Comparison of ENCODE assay signal across 11 cellular contexts in the genomic region with DNA sequence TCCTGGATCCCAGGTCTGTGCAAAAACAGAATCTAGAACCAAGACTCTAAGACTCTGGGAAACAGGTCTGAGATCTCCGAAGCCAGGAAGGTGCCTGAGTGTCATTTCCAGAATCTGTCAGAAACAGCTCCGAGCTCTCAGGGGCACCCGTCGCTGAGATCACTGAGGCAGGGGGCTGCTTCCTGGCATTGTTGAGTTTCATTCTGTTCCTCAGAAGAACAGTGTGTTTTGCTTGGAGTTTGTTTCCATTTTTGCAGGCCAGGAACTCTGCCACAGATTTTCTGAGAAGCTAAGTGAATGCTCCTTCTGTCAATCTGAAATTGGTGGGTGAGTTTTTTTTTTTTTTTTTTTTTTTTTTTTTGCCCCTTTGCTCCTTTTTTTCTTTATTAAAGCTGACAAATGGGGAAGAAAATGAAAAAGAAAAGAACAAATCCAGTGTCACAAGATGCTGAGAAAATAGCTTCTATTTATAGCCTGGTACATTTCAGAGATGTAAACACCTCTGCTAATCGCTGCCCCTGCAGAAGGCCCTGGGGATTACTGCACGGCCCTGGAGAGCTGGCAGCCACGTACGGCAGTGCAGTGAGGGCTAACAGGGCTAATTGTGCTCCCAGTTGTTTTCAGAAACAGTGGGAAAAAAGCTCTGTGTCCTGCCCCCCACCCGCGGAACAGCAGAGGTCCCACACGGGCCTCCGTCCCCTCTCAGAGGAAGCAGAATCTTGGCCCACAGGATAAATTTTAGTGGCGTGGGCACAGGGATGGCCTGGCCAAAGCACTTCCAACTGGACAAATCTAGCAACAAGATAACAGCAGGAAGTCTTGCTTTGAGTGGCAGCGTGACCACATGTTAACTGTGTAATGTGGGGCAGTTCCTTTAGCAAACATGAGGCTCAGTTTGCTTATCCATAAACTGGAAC.
DNase-seq lines count a peak whose midpoint lies in the region; FAIRE-seq and TF ChIP-seq lines count a peak whose summit lies in the region.
"Had no signal": no experiment of that assay in that cellular context is flagged by ENCODE, and none has a peak within 500 bp of the region (broad histone marks: within the 10 kb centered on the region; RNA-seq: fewer than 3 reads in every experiment).

No MANE protein-coding gene starts in this region.

- peak; percentile 57 for TF ChIP-seq EP300 in esophagus muscularis mucosa (IDR thresholded peaks at IDR 0.05)

- peaks cover 17 to 24% (median 20%) of the 10 kb centered on the region in 4 donors for H3K4me1 ChIP-seq in esophagus muscularis mucosa
- peaks cover 0 to 6% of the 10 kb centered on the region in 2 donors for H3K4me1 ChIP-seq in kidney (ENCODE audit: control insufficient read depth in 1 of 2, insufficient read depth in 1 of 2, low read depth in 1 of 2, low read length in 2 of 2)

- no peaks in the 10 kb centered on the region for H3K27me3 ChIP-seq in esophagus muscularis mucosa
- no peaks in the 10 kb centered on the region for H3K27me3 ChIP-seq in MG63

- H3K36me3 ChIP-seq in esophagus muscularis mucosa (no peaks in the 10 kb centered on the region), kidney (ENCODE audit: control insufficient read depth in 1 of 2, insufficient read depth in 2 of 2, low read length in 2 of 2) (no peaks in the 10 kb centered on the region), MG63 (no peaks in the 10 kb centered on the region)

- peak overlapping the region; percentile 92 for H3K27ac Mint-ChIP-seq in osteocyte (ENCODE audit: unreplicated experiment)
- H3K27ac Mint-ChIP-seq: CD4-positive, alpha-beta memory T cell; nephron had no signal

- H3K9me3 Mint-ChIP-seq in osteocyte (ENCODE audit: unreplicated experiment): peaks cover 10% of the 10 kb centered on the region

- DNase-seq in EH (ENCODE audit: low read depth): peak; percentile 50
- peak; percentile 65 for DNase-seq in NCI-H345 (lab: John Stamatoyannopoulos, UW)
- DNase-seq in esophagus muscularis mucosa (ENCODE audit: extremely low spot score): no peak
- no peak for DNase-seq in osteocyte (ENCODE audit: extremely low spot score, unreplicated experiment)
- DNase-seq in activated naive CD4-positive, alpha-beta T cell treated with Interleukin-2 at 50 U/mL for 16 hours: no peak
- DNase-seq in kidney: no peak
- no peak for DNase-seq in activated CD8-positive, alpha-beta memory T cell treated with anti-CD3 and anti-CD28 coated beads for 24 hours
- DNase-seq in MG63: no peak
- DNase-seq: CD4-positive, alpha-beta memory T cell had no signal

- no peak for TF ChIP-seq CTCF in esophagus muscularis mucosa (IDR thresholded peaks at IDR 0.05)
- TF ChIP-seq CTCF in osteocyte (IDR thresholded peaks at IDR 0.05): no peak
- no peak for TF ChIP-seq CTCF in kidney (IDR thresholded peaks at IDR 0.05; ENCODE audit: borderline replicate concordance, extremely low read depth, insufficient read depth)

- no peak for FAIRE-seq in kidney (lab: Jason Lieb, UNC)
- FAIRE-seq: TTC549 had no signal

- no peak overlapping the region for H3K4me3 Mint-ChIP-seq in osteocyte (ENCODE audit: unreplicated experiment)
- H3K4me3 Mint-ChIP-seq: CD4-positive, alpha-beta memory T cell; nephron had no signal

- no peaks in the 10 kb centered on the region for H3K27me3 Mint-ChIP-seq in osteocyte (ENCODE audit: unreplicated experiment)

- no peak overlapping the region for H3K9ac ChIP-seq in kidney (ENCODE audit: low read length in 2 of 2)

- WGBS in esophagus muscularis mucosa: 31% methylated on average over 13 of the region's 14 CpGs

- intact Hi-C loops in esophagus muscularis mucosa (cut with DNase I): loop anchor here (5.0 kb wide), 1 partner anchor 73 kb away; no protein-coding TSS in a partner anchor
- intact Hi-C loops in kidney (cut with DNase I): no loop called here

- H3K36me3 Mint-ChIP-seq in osteocyte (ENCODE audit: unreplicated experiment): peaks cover 2% of the 10 kb centered on the region
- H3K36me3 Mint-ChIP-seq: CD4-positive, alpha-beta memory T cell had no signal

- no peak overlapping the region for H3K4me3 ChIP-seq in esophagus muscularis mucosa
- H3K4me3 ChIP-seq in kidney (ENCODE audit: low read length in 2 of 2): no peak overlapping the region
- H3K4me3 ChIP-seq in MG63: no peak overlapping the region

- peaks cover 30% of the 10 kb centered on the region for H3K4me1 Mint-ChIP-seq in osteocyte (ENCODE audit: unreplicated experiment)
- H3K4me1 Mint-ChIP-seq: CD4-positive, alpha-beta memory T cell; nephron had no signal

- H3K9me3 ChIP-seq in esophagus muscularis mucosa (no peaks in the 10 kb centered on the region), kidney (ENCODE audit: control insufficient read depth in 1 of 2, low read length in 2 of 2) (no peaks in the 10 kb centered on the region), MG63 (no peaks in the 10 kb centered on the region)

- H3K27ac ChIP-seq in esophagus muscularis mucosa (replicated peaks in 1 of 4) (peak overlapping the region; percentile 81 to 87 (median 84)), kidney (ENCODE audit: low read depth in 2 of 2, low read length in 2 of 2) (peak overlapping the region in 1 of 2 donors; percentile 67)

- no peak for TF ChIP-seq POLR2A in esophagus muscularis mucosa (IDR thresholded peaks at IDR 0.05; ENCODE audit: low read depth)

Comparison
In these comparisons a context has a peak if more than half of its experiments do, and no peak if none do; other contexts are left out.
1. DNase-seq: peak in EH (single experiment) and NCI-H345 (single experiment); none in esophagus muscularis mucosa (single experiment), osteocyte (single experiment), activated naive CD4-positive, alpha-beta T cell treated with Interleukin-2 at 50 U/mL for 16 hours (single experiment), kidney (single experiment), activated CD8-positive, alpha-beta memory T cell treated with anti-CD3 and anti-CD28 coated beads for 24 hours (single experiment) and MG63 (single experiment).